21 cellular contexts compared by ENCODE assay signal in the genomic region with DNA sequence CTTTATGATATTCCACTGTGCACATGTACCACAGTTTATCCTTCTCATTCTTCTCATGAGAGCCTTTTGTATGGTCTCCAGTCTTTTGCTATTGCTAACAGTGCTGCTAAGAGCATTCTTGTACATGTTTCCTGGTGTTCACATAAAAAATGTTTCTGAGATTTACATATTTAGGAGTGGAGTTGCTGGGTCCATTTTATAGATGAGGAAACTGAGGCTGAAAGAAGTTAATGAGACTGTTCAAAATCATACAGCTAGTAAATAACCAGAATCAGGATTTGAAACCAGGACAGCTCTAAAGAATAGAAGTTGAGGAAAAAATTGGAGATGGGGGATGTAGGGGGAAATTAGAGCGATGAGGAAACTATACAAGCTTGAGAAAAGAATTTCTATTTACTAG. TPM values are rescaled to one million over a fixed set of nuclear protein-coding genes. Genes with fewer than 3 reads are reported as not detected.
"Had no signal": no experiment of that assay in that cellular context is flagged by ENCODE, and none has a peak within 500 bp of the region (broad histone marks: within the 10 kb centered on the region; RNA-seq: fewer than 3 reads in every experiment).

No MANE protein-coding gene starts in this region.

- DNase-seq: activated CD4-positive, alpha-beta T cell treated with anti-CD3 and anti-CD28 coated beads for 4 hours; activated CD8-positive, alpha-beta T cell treated with anti-CD3 and anti-CD28 coated beads for 36 hours; activated naive CD4-positive, alpha-beta T cell treated with anti-CD3 and anti-CD28 coated beads for 36 hours; activated T-cell treated with anti-CD3 and anti-CD28 coated beads, Interleukin-2, amount 50 U/mL, for 24 hours; aorta; brain microvascular endothelial cell; colonic mucosa; nucleus accumbens; spleen; stimulated activated naive CD4-positive, alpha-beta T cell treated with Interleukin-2 at 50 U/mL for 16 hours; T-helper 2 cell; thyroid gland had no signal

- H3K9me3 Mint-ChIP-seq: activated CD8-positive, alpha-beta T cell treated with anti-CD3 and anti-CD28 coated beads for 36 hours; activated naive CD4-positive, alpha-beta T cell treated with anti-CD3 and anti-CD28 coated beads for 36 hours; activated T-cell treated with anti-CD3 and anti-CD28 coated beads, Interleukin-2, amount 50 U/mL, for 24 hours; central memory CD8-positive, alpha-beta T cell; mesothelial cell of epicardium; nephron had no signal

- ATAC-seq: activated CD8-positive, alpha-beta T cell treated with anti-CD3 and anti-CD28 coated beads for 36 hours had no signal

- H3K36me3 Mint-ChIP-seq: mesothelial cell of epicardium had no signal

- H3K27ac Mint-ChIP-seq: activated CD8-positive, alpha-beta T cell treated with anti-CD3 and anti-CD28 coated beads for 36 hours; activated naive CD4-positive, alpha-beta T cell treated with anti-CD3 and anti-CD28 coated beads for 36 hours; activated T-cell treated with anti-CD3 and anti-CD28 coated beads, Interleukin-2, amount 50 U/mL, for 24 hours; nephron had no signal

- H3K9me3 ChIP-seq: colonic mucosa, spleen, thyroid gland had no signal

- H3K4me3 ChIP-seq: colonic mucosa, lung, spleen, thyroid gland had no signal

- H3K27me3 ChIP-seq: brain microvascular endothelial cell, colonic mucosa, spleen, thyroid gland had no signal

- H3K36me3 ChIP-seq: brain microvascular endothelial cell, colonic mucosa, spleen, thyroid gland had no signal

- H3K4me3 Mint-ChIP-seq: activated T-cell treated with anti-CD3 and anti-CD28 coated beads, Interleukin-2, amount 50 U/mL, for 24 hours; central memory CD8-positive, alpha-beta T cell; mesothelial cell of epicardium; nephron had no signal

- H3K4me1 ChIP-seq: colonic mucosa had no signal

- H3K27ac ChIP-seq: brain microvascular endothelial cell, colonic mucosa, thyroid gland had no signal

- FAIRE-seq: frontal cortex, keratinocyte, TTC549 had no signal

RNA-seq across cellular contexts. Expression of a gene that starts 27.8 kb away (rescaled TPM):
- total RNA-seq: renal cortical epithelial cell had no signal

RNA-seq across cellular contexts. Expression of a gene that starts 52.4 kb away (rescaled TPM):
- total RNA-seq: activated CD8-positive, alpha-beta T cell treated with anti-CD3 and anti-CD28 coated beads for 36 hours; activated naive CD4-positive, alpha-beta T cell treated with anti-CD3 and anti-CD28 coated beads for 36 hours; colonic mucosa; mesothelial cell of epicardium; renal cortical epithelial cell; subcutaneous adipose tissue had no signal
- polyA plus RNA-seq: aorta, keratinocyte had no signal
